In genomic region chr17:47843391-47843730, GRCh38 we compare ENCODE assay signal across 13 cellular contexts. TPM values are rescaled to one million over a fixed set of nuclear protein-coding genes. Genes with fewer than 3 reads are reported as not detected.
DNase-seq lines count a peak whose midpoint lies in the region; ATAC-seq, FAIRE-seq and TF ChIP-seq lines count a peak whose summit lies in the region.
"Had no signal": no experiment of that assay in that cellular context is flagged by ENCODE, and none has a peak within 500 bp of the region (broad histone marks: within the 10 kb centered on the region; RNA-seq: fewer than 3 reads in every experiment).

No MANE protein-coding gene starts in this region.

- H4K20me1 ChIP-seq in DOHH2 (ENCODE audit: control insufficient read depth, insufficient read depth, low read depth, low read length): no peaks in the 10 kb centered on the region

- no peaks in the 10 kb centered on the region for H3K36me3 ChIP-seq in DOHH2 (ENCODE audit: control insufficient read depth, low read length)
- H3K36me3 ChIP-seq in RWPE2 (ENCODE audit: low read depth): peaks cover 2% of the 10 kb centered on the region; the same call in 1 of the 2 replicates
- H3K36me3 ChIP-seq: HAP-1 had no signal

- TF ChIP-seq POLR2A in GM12892 (IDR thresholded peaks at IDR 0.05; ENCODE audit: low read depth, low read length): no peak

- ATAC-seq in RWPE2 (ENCODE audit: low read depth): no peak

- H3K4me3 ChIP-seq in DOHH2 (ENCODE audit: low read length): no peak overlapping the region
- no peak overlapping the region for H3K4me3 ChIP-seq in RWPE2 (ENCODE audit: severe bottlenecking)
- H3K4me3 ChIP-seq: HAP-1, lung had no signal

- peak; percentile 42 for TF ChIP-seq CTCF in 22Rv1 (IDR thresholded peaks at IDR 0.05)
- peak; percentile 32 for TF ChIP-seq CTCF in DOHH2 (IDR thresholded peaks at IDR 0.05; ENCODE audit: low read depth, low read length, poor library complexity, severe bottlenecking)
- TF ChIP-seq CTCF in RWPE2 (IDR thresholded peaks at IDR 0.05; ENCODE audit: poor library complexity, severe bottlenecking): peak; percentile 70
- TF ChIP-seq CTCF in mesothelial cell of epicardium (IDR thresholded peaks at IDR 0.05; ENCODE audit: unreplicated experiment): peak; percentile 10

- intact Hi-C loops in posterior vena cava (cut with DNase I): loop anchor here in 1 of 2 donors (10.0 kb wide), 1 partner anchor 121 kb away; no protein-coding TSS in a partner anchor

- peaks cover 9% of the 10 kb centered on the region; the same call in 1 of the 2 replicates for H3K27me3 ChIP-seq in DOHH2 (ENCODE audit: control insufficient read depth, low read length)
- no peaks in the 10 kb centered on the region for H3K27me3 ChIP-seq in RWPE2 (ENCODE audit: insufficient read depth, poor library complexity, severe bottlenecking)

- DNase-seq in RWPE2 (ENCODE audit: low spot score): no peak
- DNase-seq in mesothelial cell of epicardium (ENCODE audit: low spot score in 2 of 2, unreplicated experiment in 2 of 2): no peak
- DNase-seq in posterior vena cava (ENCODE audit: low spot score): no peak
- DNase-seq in GM12892 (ENCODE audit: insufficient read length): no peak
- DNase-seq in AG20443 (ENCODE audit: low spot score): no peak
- no peak for DNase-seq in NCI-H2081 (lab: John Stamatoyannopoulos, UW)

- peaks cover 73% of the 10 kb centered on the region for H3K4me1 Mint-ChIP-seq in mesothelial cell of epicardium

- no peaks in the 10 kb centered on the region; the same call in 1 of the 2 replicates for H3K79me2 ChIP-seq in DOHH2 (ENCODE audit: control insufficient read depth, low read length)

- H3K9me3 ChIP-seq in DOHH2 (ENCODE audit: control insufficient read depth, insufficient read depth, low read length) (no peaks in the 10 kb centered on the region), RWPE2 (ENCODE audit: severe bottlenecking) (no peaks in the 10 kb centered on the region)
- H3K9me3 ChIP-seq: HAP-1 had no signal

- H3K4me1 ChIP-seq in DOHH2 (ENCODE audit: control insufficient read depth, low read length): peaks cover 22% of the 10 kb centered on the region
- peaks cover 4% of the 10 kb centered on the region for H3K4me1 ChIP-seq in RWPE2 (ENCODE audit: insufficient read depth, poor library complexity, severe bottlenecking)

- H3K4me2 ChIP-seq in DOHH2 (ENCODE audit: low read length): 0 out of 2 replicates have a peak overlapping the region, but pooled peaks have one; percentile 8

- H3K27ac Mint-ChIP-seq in mesothelial cell of epicardium: peak overlapping the region; percentile 67
- H3K27ac Mint-ChIP-seq: activated CD4-positive, alpha-beta T cell treated with anti-CD3 and anti-CD28 coated beads for 36 hours had no signal

- no peaks in the 10 kb centered on the region for H3K9me3 Mint-ChIP-seq in mesothelial cell of epicardium
- H3K9me3 Mint-ChIP-seq: naive thymus-derived CD4-positive, alpha-beta T cell had no signal

- H3K27ac ChIP-seq in 22Rv1 (no peak overlapping the region), DOHH2 (ENCODE audit: low read depth, low read length) (no peak overlapping the region), RWPE2 (ENCODE audit: poor library complexity, severe bottlenecking) (no peak overlapping the region)

- peak overlapping the region; percentile 9 for H3K4me3 Mint-ChIP-seq in mesothelial cell of epicardium
- H3K4me3 Mint-ChIP-seq: activated CD4-positive, alpha-beta T cell treated with anti-CD3 and anti-CD28 coated beads for 36 hours had no signal

- H3K36me3 Mint-ChIP-seq in mesothelial cell of epicardium: no peaks in the 10 kb centered on the region
- H3K36me3 Mint-ChIP-seq: naive thymus-derived CD4-positive, alpha-beta T cell had no signal

- H3K27me3 Mint-ChIP-seq in mesothelial cell of epicardium (ENCODE audit: low read depth): peaks cover 2% of the 10 kb centered on the region

- no peaks in the 10 kb centered on the region for H3F3A ChIP-seq in DOHH2 (ENCODE audit: control insufficient read depth, insufficient read depth)

- no peak for FAIRE-seq in GM12892 (lab: Jason Lieb, UNC)
- FAIRE-seq: endometrium had no signal

- no peaks in the 10 kb centered on the region for H3K9me2 ChIP-seq in DOHH2 (replicated peaks; ENCODE audit: control insufficient read depth, low read length)

RNA-seq across cellular contexts. Expression of gene SCRN2, which starts 2.3 kb away (rescaled TPM):
- total RNA-seq in mesothelial cell of epicardium (49.7 to 50.7 TPM (median 50.7 TPM) in 3 replicates), posterior vena cava (10 to 100 TPM; 13.3 to 17.8 TPM)
- polyA plus RNA-seq in GM12892 (2012; ENCODE audit: missing spikeins): 17.7 TPM

RNA-seq across cellular contexts. Expression of gene SP6, which starts 7.6 kb away (rescaled TPM):
- total RNA-seq in mesothelial cell of epicardium (15.9 to 17.6 TPM (median 16.0 TPM) in 3 replicates), posterior vena cava (under 1 TPM; 0.19 to 0.48 TPM)
- not detected for polyA plus RNA-seq in GM12892 (2012; ENCODE audit: missing spikeins)

RNA-seq across cellular contexts. Expression of gene LRRC46, which starts 11.9 kb away (rescaled TPM):
- 0.16 TPM in 1 of 3 replicates, not detected in the others for total RNA-seq in mesothelial cell of epicardium
- total RNA-seq in posterior vena cava: not detected
- 0.42 TPM for polyA plus RNA-seq in GM12892 (2012; ENCODE audit: missing spikeins)

RNA-seq across cellular contexts. Expression of gene MRPL10, which starts 12.0 kb away (rescaled TPM):
- total RNA-seq in mesothelial cell of epicardium: 41.0 to 46.5 TPM (median 45.6 TPM) in 3 replicates
- 10 to 100 TPM; 23.9 to 28.6 TPM for total RNA-seq in posterior vena cava
- polyA plus RNA-seq in GM12892 (2012; ENCODE audit: missing spikeins): 29.7 TPM

RNA-seq across cellular contexts. Expression of gene OSBPL7, which starts 21.8 kb away (rescaled TPM):
- 21.7 to 25.1 TPM (median 22.0 TPM) in 3 replicates for total RNA-seq in mesothelial cell of epicardium
- total RNA-seq in posterior vena cava: 1 to 10 TPM; 6.4 to 9.8 TPM
- polyA plus RNA-seq in GM12892 (2012; ENCODE audit: missing spikeins): 6.8 TPM

Comparison
In these comparisons a context has a peak if more than half of its experiments do, and no peak if none do; other contexts are left out.
1. CTCF ChIP-seq: peak in every context shown above with its lines; median percentile 70 in RWPE2; 42 in 22Rv1; 32 in DOHH2; 10 in mesothelial cell of epicardium.
2. RNA of gene SP6, which starts 7.6 kb away (total RNA-seq): 15.9 to 17.6 TPM in mesothelial cell of epicardium; 0.19 to 0.48 TPM in posterior vena cava; every median in the first group is over 10 times any median in the second.